Comparison of ENCODE assay signal across 16 cellular contexts in the genomic region with DNA sequence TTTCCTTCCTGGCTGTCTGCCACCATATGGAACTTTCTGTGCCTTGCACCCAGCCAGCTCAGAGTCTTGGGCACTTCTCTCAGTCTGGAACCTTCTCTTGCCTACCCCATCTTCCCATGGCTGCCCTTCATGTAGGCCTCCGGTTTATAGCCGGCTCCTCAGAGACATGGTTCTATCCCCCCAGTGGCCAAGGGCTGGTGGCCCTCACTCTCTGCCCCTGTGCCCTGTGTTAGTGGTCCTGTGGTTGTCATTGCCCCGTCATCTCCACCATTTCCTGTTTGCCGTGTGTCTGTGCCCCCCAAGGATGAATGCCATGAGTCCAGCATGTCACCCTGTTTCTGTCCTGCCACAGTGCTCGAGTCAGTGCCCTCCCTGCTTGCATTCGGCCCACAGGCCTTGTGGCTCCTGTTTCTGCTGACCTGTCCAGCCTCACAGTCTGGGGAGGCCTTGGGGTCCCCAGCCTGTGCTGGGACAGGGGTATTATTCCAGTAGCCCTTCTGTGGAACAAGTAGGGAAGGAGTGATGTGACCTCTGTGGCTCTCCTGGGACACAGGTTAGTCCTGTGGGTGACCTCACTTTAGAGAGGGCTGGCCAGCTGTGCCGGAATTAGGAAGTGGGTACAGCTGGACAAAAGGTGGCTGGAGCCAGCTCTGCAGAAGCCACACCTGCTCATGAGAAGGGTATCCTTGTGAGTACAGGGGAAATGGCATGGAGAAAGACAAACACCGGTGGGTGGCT. TPM values are rescaled to one million over a fixed set of nuclear protein-coding genes. Genes with fewer than 3 reads are reported as not detected.
A peak's percentile ranks its signal among the peaks of the same experiment; 100 is the strongest.
DNase-seq lines count a peak whose midpoint lies in the region; ATAC-seq and TF ChIP-seq lines count a peak whose summit lies in the region.
"Had no signal": no experiment of that assay in that cellular context is flagged by ENCODE, and none has a peak within 500 bp of the region (broad histone marks: within the 10 kb centered on the region; RNA-seq: fewer than 3 reads in every experiment).

No MANE protein-coding gene starts in this region.

- H3K4me1 ChIP-seq in BLaER1 (peaks cover 60% of the 10 kb centered on the region), RWPE2 (ENCODE audit: insufficient read depth, poor library complexity, severe bottlenecking) (peaks cover 31% of the 10 kb centered on the region), neutrophil (ENCODE audit: control insufficient read depth in 1 of 2, insufficient read depth in 1 of 2, low read depth in 1 of 2, low read length in 1 of 2) (peaks cover 35 to 36% of the 10 kb centered on the region in 2 experiments), uterus (no peaks in the 10 kb centered on the region)

- peaks cover 36% of the 10 kb centered on the region; the same call in 1 of the 2 replicates for H4K20me1 ChIP-seq in BLaER1

- H3K9ac ChIP-seq in BLaER1: no peak overlapping the region

- H3K4me3 ChIP-seq in BLaER1 (no peak overlapping the region), RWPE2 (ENCODE audit: severe bottlenecking) (no peak overlapping the region), neutrophil (ENCODE audit: low read depth in 1 of 2, low read length in 1 of 2) (peak overlapping the region; percentile 33 to 45), uterus (no peak overlapping the region)
- H3K4me3 ChIP-seq: testis had no signal

- no peaks in the 10 kb centered on the region for H3K4me1 Mint-ChIP-seq in activated T-helper 2 cell treated with anti-CD3 and anti-CD28 coated beads, Interferon-gamma antibody, Interleukin-2, Interleukin-4, amounts not matched to agents 10 μg/mL and 5 μg/mL and 100 μg/mL, durations not matched to agents 14 hours and 24 hours and 36 hours (ENCODE audit: low read depth)

- TF ChIP-seq CTCF in RWPE2 (IDR thresholded peaks at IDR 0.05; ENCODE audit: poor library complexity, severe bottlenecking) (no peak), neutrophil (IDR thresholded peaks at IDR 0.05) (no peak), uterus (IDR thresholded peaks at IDR 0.05) (no peak)

- H3K4me3 Mint-ChIP-seq in activated T-helper 2 cell treated with anti-CD3 and anti-CD28 coated beads, Interferon-gamma antibody, Interleukin-2, Interleukin-4, amounts not matched to agents 10 μg/mL and 5 μg/mL and 100 μg/mL, durations not matched to agents 14 hours and 24 hours and 36 hours (ENCODE audit: low read depth): no peak overlapping the region
- H3K4me3 Mint-ChIP-seq: CD8-positive, alpha-beta memory T cell had no signal

- H3K27ac Mint-ChIP-seq in activated T-helper 2 cell treated with anti-CD3 and anti-CD28 coated beads, Interferon-gamma antibody, Interleukin-2, Interleukin-4, amounts not matched to agents 10 μg/mL and 5 μg/mL and 100 μg/mL, durations not matched to agents 14 hours and 24 hours and 36 hours: no peak overlapping the region

- H3K27me3 ChIP-seq in BLaER1 (no peaks in the 10 kb centered on the region), RWPE2 (ENCODE audit: insufficient read depth, poor library complexity, severe bottlenecking) (no peaks in the 10 kb centered on the region), neutrophil (no peaks in the 10 kb centered on the region), uterus (no peaks in the 10 kb centered on the region)
- H3K27me3 ChIP-seq: testis had no signal

- no peaks in the 10 kb centered on the region for H3K36me3 Mint-ChIP-seq in activated T-helper 2 cell treated with anti-CD3 and anti-CD28 coated beads, Interferon-gamma antibody, Interleukin-2, Interleukin-4, amounts not matched to agents 10 μg/mL and 5 μg/mL and 100 μg/mL, durations not matched to agents 14 hours and 24 hours and 36 hours (ENCODE audit: low read depth)

- H3K27ac ChIP-seq in BLaER1: peak overlapping the region; percentile 56
- peak overlapping the region; percentile 65 for H3K27ac ChIP-seq in RWPE2 (ENCODE audit: poor library complexity, severe bottlenecking)
- H3K27ac ChIP-seq in neutrophil: peak overlapping the region; percentile 87
- no peak overlapping the region for H3K27ac ChIP-seq in uterus

- no peaks in the 10 kb centered on the region for H3K9me3 ChIP-seq in BLaER1
- H3K9me3 ChIP-seq in RWPE2 (ENCODE audit: severe bottlenecking): no peaks in the 10 kb centered on the region
- H3K9me3 ChIP-seq in neutrophil: no peaks in the 10 kb centered on the region
- no peaks in the 10 kb centered on the region for H3K9me3 ChIP-seq in uterus
- H3K9me3 ChIP-seq: testis had no signal

- ATAC-seq in RWPE2 (ENCODE audit: low read depth): no peak
- ATAC-seq in left ventricle myocardium superior: peak; percentile 2
- ATAC-seq in GM19351 (IDR thresholded peaks at IDR 0.05; ENCODE audit: unreplicated experiment): no peak

- TF ChIP-seq POLR2A in uterus (IDR thresholded peaks at IDR 0.05): no peak

- intact Hi-C loops in left ventricle myocardium superior (cut with micrococcal nuclease) (no loop called here), uterus (cut with DNase I; ENCODE audit: low total_unique reads) (no loop called here)
- intact Hi-C loops in activated T-helper 2 cell treated with anti-CD3 and anti-CD28 coated beads, Interferon-gamma antibody, Interleukin-2, Interleukin-4, amounts not matched to agents 10 μg/mL and 5 μg/mL and 100 μg/mL, durations not matched to agents 14 hours and 24 hours and 36 hours (cut with micrococcal nuclease): no loop called here

- H3K9me3 Mint-ChIP-seq in activated T-helper 2 cell treated with anti-CD3 and anti-CD28 coated beads, Interferon-gamma antibody, Interleukin-2, Interleukin-4, amounts not matched to agents 10 μg/mL and 5 μg/mL and 100 μg/mL, durations not matched to agents 14 hours and 24 hours and 36 hours: no peaks in the 10 kb centered on the region
- H3K9me3 Mint-ChIP-seq: CD8-positive, alpha-beta memory T cell had no signal

- peak overlapping the region; percentile 81 for H3K4me2 ChIP-seq in BLaER1

- H3K27me3 Mint-ChIP-seq in activated T-helper 2 cell treated with anti-CD3 and anti-CD28 coated beads, Interferon-gamma antibody, Interleukin-2, Interleukin-4, amounts not matched to agents 10 μg/mL and 5 μg/mL and 100 μg/mL, durations not matched to agents 14 hours and 24 hours and 36 hours (ENCODE audit: low read depth): no peaks in the 10 kb centered on the region
- H3K27me3 Mint-ChIP-seq: CD8-positive, alpha-beta memory T cell had no signal

- H3K36me3 ChIP-seq in BLaER1 (no peaks in the 10 kb centered on the region), RWPE2 (ENCODE audit: low read depth) (no peaks in the 10 kb centered on the region), neutrophil (no peaks in the 10 kb centered on the region), uterus (no peaks in the 10 kb centered on the region)

- no peak for DNase-seq in RWPE2 (ENCODE audit: low spot score)
- DNase-seq in left ventricle myocardium superior: peak; percentile 26
- no peak for DNase-seq in activated T-helper 2 cell treated with anti-CD3 and anti-CD28 coated beads, Interferon-gamma antibody, Interleukin-2, Interleukin-4, amounts not matched to agents 10 μg/mL and 5 μg/mL and 100 μg/mL, durations not matched to agents 14 hours and 24 hours and 36 hours (ENCODE audit: low spot score)
- no peak for DNase-seq in COLO829 (ENCODE audit: low spot score)
- no peak for DNase-seq in uterus
- DNase-seq: activated gamma-delta T cell treated with Interleukin-2 at 50 U/mL for 16 hours; CD8-positive, alpha-beta memory T cell; dermis blood vessel endothelial cell; HCEC 1CT; head of caudate nucleus; kidney glomerular epithelial cell; NCI-H2171; testis had no signal

RNA-seq across cellular contexts. Expression of a gene that starts 30.7 kb away (rescaled TPM):
- total RNA-seq in left ventricle myocardium superior (45.4 TPM), uterus (10 to 100 TPM; 11.8 to 53.3 (median 34.8) TPM)
- total RNA-seq in activated T-helper 2 cell treated with anti-CD3 and anti-CD28 coated beads, Interferon-gamma antibody, Interleukin-2, Interleukin-4, amounts not matched to agents 10 μg/mL and 5 μg/mL and 100 μg/mL, durations not matched to agents 14 hours and 24 hours and 36 hours: 12.4 and 14.4 TPM in 2 replicates

Comparison
In these comparisons a context has a peak if more than half of its experiments do, and no peak if none do; other contexts are left out.
1. H3K27ac ChIP-seq: peak in BLaER1 (single experiment), RWPE2 (single experiment) and neutrophil (single experiment); none in uterus (0 of 2).
2. H3K4me3 ChIP-seq: peak in neutrophil (2 of 2); none in BLaER1 (single experiment), RWPE2 (single experiment) and uterus (0 of 2).